In the genomic region with DNA sequence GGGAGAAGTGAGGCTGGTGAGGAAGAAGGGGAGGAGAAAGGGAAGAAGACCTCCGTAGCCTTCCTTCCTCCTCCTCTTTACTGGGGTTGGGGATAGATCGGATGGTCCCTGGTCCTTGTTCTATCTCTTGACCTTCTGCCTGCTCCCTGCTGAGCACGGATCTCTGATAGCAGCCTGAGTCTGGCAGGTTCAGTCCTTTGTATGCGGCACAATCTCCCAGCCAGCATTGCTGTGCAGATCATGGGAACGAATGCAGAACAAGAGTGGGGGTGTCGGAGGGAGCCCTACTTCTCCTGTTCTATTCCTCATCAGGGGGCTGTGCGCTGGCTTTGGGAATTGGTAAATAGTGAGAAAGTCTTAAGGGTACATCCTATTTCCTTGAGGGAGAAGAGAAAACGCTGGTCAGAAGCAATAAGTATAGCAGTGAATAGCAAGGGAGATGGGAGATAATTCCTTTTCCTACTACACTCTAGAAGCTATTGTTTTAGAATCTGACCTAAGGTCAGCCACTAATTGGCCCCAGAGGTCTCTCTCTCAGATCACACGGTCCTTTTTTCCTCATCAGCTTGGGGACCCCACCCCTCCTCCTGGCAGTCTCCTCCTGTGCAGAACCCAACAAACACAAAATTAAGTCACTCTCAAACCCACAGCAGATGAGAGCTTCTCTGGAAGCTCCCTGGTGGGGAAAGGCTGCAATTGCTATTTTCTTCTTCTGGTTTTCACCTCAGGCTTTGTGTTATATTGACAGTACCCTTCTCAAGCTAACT, we compare ENCODE assay signal across 10 cellular contexts. TPM values are rescaled to one million over a fixed set of nuclear protein-coding genes. Genes with fewer than 3 reads are reported as not detected.
A peak's percentile ranks its signal among the peaks of the same experiment; 100 is the strongest.
DNase-seq lines count a peak whose midpoint lies in the region; ATAC-seq, FAIRE-seq and TF ChIP-seq lines count a peak whose summit lies in the region.
"Had no signal": no experiment of that assay in that cellular context is flagged by ENCODE, and none has a peak within 500 bp of the region (broad histone marks: within the 10 kb centered on the region; RNA-seq: fewer than 3 reads in every experiment).

No MANE protein-coding gene starts in this region.

- H2BK20ac ChIP-seq in H1 (ENCODE audit: low read length): no peak overlapping the region

- H3K27ac ChIP-seq in H1 (ENCODE audit: low read depth, low read length): no peak overlapping the region
- H3K27ac ChIP-seq in psoas muscle: peak overlapping the region; percentile 23
- H3K27ac ChIP-seq: epithelial cell of prostate had no signal

- no peak overlapping the region for H2BK120ac ChIP-seq in H1 (replicated peaks; ENCODE audit: low read depth, low read length)

- H3K9me3 ChIP-seq in H1 (ENCODE audit: insufficient read depth in 2 of 2, low read depth in 1 of 2, low read length in 1 of 2): no peaks in the 10 kb centered on the region
- no peaks in the 10 kb centered on the region for H3K9me3 ChIP-seq in psoas muscle

- TF ChIP-seq RAD21 in H1 (IDR thresholded peaks at IDR 0.05 in 1 of 2, conservative IDR thresholded peaks at IDR 0.05 in 1 of 2; ENCODE audit: low read depth in 2 of 2, low read length in 2 of 2): peak in 1 of 2 experiments; percentile 46; a peak in 2 of 4 replicates

- H3K27me3 ChIP-seq in H1 (replicated peaks in 1 of 4; ENCODE audit: control insufficient read depth in 3 of 4, extremely low read depth in 1 of 4, insufficient read depth in 3 of 4, low read length in 3 of 4): no peaks in the 10 kb centered on the region
- H3K27me3 ChIP-seq in psoas muscle (ENCODE audit: insufficient read depth in 3 of 3, low read length in 2 of 3): peaks cover 0 to 2% (median 0%) of the 10 kb centered on the region in 3 donors

- H4K8ac ChIP-seq in H1 (ENCODE audit: extremely low read depth, insufficient read depth, low read length): no peak overlapping the region

- peak; percentile 51; the same call in 1 of the 2 replicates for TF ChIP-seq CTCF in GM12874 (IDR thresholded peaks at IDR 0.05; ENCODE audit: insufficient read depth, low read depth, low read length)
- peak in 2 of 3 experiments; percentile 23 to 46; a peak in 3 of 4 replicates for TF ChIP-seq CTCF in H1 (IDR thresholded peaks at IDR 0.05; ENCODE audit: control extremely low read depth in 1 of 3, insufficient read depth in 1 of 3, low read depth in 1 of 3, low read length in 3 of 3)
- peak; percentile 20 for TF ChIP-seq CTCF in psoas muscle (IDR thresholded peaks at IDR 0.05)

- no peaks in the 10 kb centered on the region for H3K23me2 ChIP-seq in H1 (ENCODE audit: low read depth, low read length)

- H3K4me1 ChIP-seq in H1 (replicated peaks in 1 of 4; ENCODE audit: control insufficient read depth in 3 of 4, insufficient read depth in 4 of 4, low read length in 3 of 4) (no peaks in the 10 kb centered on the region), psoas muscle (no peaks in the 10 kb centered on the region)

- H2BK15ac ChIP-seq in H1 (ENCODE audit: low read length): no peak overlapping the region

- no peak overlapping the region for H3K14ac ChIP-seq in H1 (ENCODE audit: insufficient read length)

- CTCF ChIA-PET in H1 (lab: Charles Lee; ENCODE audit: partially characterized antibody): interaction anchor here (0.6 to 2.8 kb wide), 11 partner anchors 9 to 1448 kb away, joined by 3 to 19 read pairs (median 4); no protein-coding TSS in a partner anchor

- POLR2A ChIA-PET in H1 (lab: Charles Lee; ENCODE audit: partially characterized antibody): no interaction called here

- no peak overlapping the region for H2BK5ac ChIP-seq in H1 (ENCODE audit: low read depth, low read length)

- H2AK5ac ChIP-seq in H1 (ENCODE audit: low read depth, low read length): no peak overlapping the region

- no peak for TF ChIP-seq POLR2A in H1 (IDR thresholded peaks at IDR 0.05; ENCODE audit: control extremely low read depth in 1 of 2, low read depth in 2 of 2, low read length in 2 of 2)

- H3K4me2 ChIP-seq in H1 (ENCODE audit: insufficient read depth in 1 of 2, low read depth in 2 of 2, low read length in 2 of 2): no peak overlapping the region

- H3K4me3 ChIP-seq in H1 (ENCODE audit: extremely low read depth in 1 of 4, insufficient read depth in 2 of 4, low read depth in 3 of 4, low read length in 4 of 4): no peak overlapping the region
- no peak overlapping the region for H3K4me3 ChIP-seq in psoas muscle

- 75% methylated on average over 7 of the region's 9 CpGs; no CpG with 5 or more reads in 1 of the 2 experiments for WGBS in H1 (ENCODE audit: extremely low coverage in 1 of 2, insufficient coverage in 1 of 2, insufficient read length in 1 of 2, insufficient replicate concordance in 2 of 2, low coverage in 1 of 2, low lambda C conversion rate in 2 of 2, missing lambda C conversion rate in 1 of 2), 2 experiments
- 49 to 60% (median 50%) methylated on average over 9 of the region's 9 CpGs for WGBS in psoas muscle, 3 donors

- H3K18ac ChIP-seq in H1 (ENCODE audit: extremely low read depth, low read length): no peak overlapping the region

- H2BK12ac ChIP-seq in H1 (ENCODE audit: low read depth, low read length): no peak overlapping the region

- H3K79me1 ChIP-seq in H1 (ENCODE audit: low read depth, low read length): no peaks in the 10 kb centered on the region

- ATAC-seq in psoas muscle: peak in 1 of 4 donors; percentile 60
- no peak for ATAC-seq in GM19452 (IDR thresholded peaks at IDR 0.05; ENCODE audit: unreplicated experiment)

- peak; percentile 19 for DNase-seq in LHCN-M2 (ENCODE audit: low read depth)
- DNase-seq in H1 (ENCODE audit: low read depth in 1 of 2, low spot score in 2 of 2): no peak
- no peak for DNase-seq in psoas muscle
- no peak for DNase-seq in activated gamma-delta T cell treated with Interleukin-2 at 50 U/mL for 16 hours
- DNase-seq in NCI-H1105 (lab: John Stamatoyannopoulos, UW): no peak
- DNase-seq in epidermal melanocyte (ENCODE audit: insufficient read length, low spot score): no peak

- H3K36me3 ChIP-seq in H1 (ENCODE audit: control insufficient read depth in 2 of 4, insufficient read depth in 4 of 4, low read length in 3 of 4) (no peaks in the 10 kb centered on the region), psoas muscle (ENCODE audit: insufficient read depth in 1 of 2, low read depth in 1 of 2) (no peaks in the 10 kb centered on the region)

- intact Hi-C loops in psoas muscle (cut with DNase I): no loop called here

- FAIRE-seq in H1 (lab: Jason Lieb, UNC): no peak

- H4K20me1 ChIP-seq in H1 (replicated peaks in 1 of 2; ENCODE audit: control insufficient read depth in 1 of 2, insufficient read depth in 2 of 2, low read length in 2 of 2): no peaks in the 10 kb centered on the region

- no peak overlapping the region for H3K23ac ChIP-seq in H1 (ENCODE audit: insufficient read length)

- H3K9ac ChIP-seq in H1 (replicated peaks in 1 of 4; ENCODE audit: extremely low read depth in 1 of 4, low read depth in 3 of 4, low read length in 3 of 4): no peak overlapping the region

- H3K79me2 ChIP-seq in H1 (ENCODE audit: control insufficient read depth in 1 of 2, insufficient read depth in 2 of 2, low read length in 2 of 2): no peaks in the 10 kb centered on the region

- no peak overlapping the region for H3K56ac ChIP-seq in H1 (replicated peaks; ENCODE audit: insufficient read length, low read depth, low read length)

- TF ChIP-seq EP300 in H1 (IDR thresholded peaks at IDR 0.05; ENCODE audit: borderline replicate concordance in 1 of 2, low read depth in 2 of 2, low read length in 2 of 2): no peak

- 0 out of 2 replicates have a peak overlapping the region, but pooled peaks have one; percentile 41 for H2AFZ ChIP-seq in H1 (ENCODE audit: low read length)

- H3K4ac ChIP-seq in H1 (replicated peaks; ENCODE audit: insufficient read length, low read depth, low read length): no peak overlapping the region

- H4K91ac ChIP-seq in H1 (replicated peaks; ENCODE audit: insufficient read length, low read length): no peak overlapping the region

- no peak overlapping the region for H4K5ac ChIP-seq in H1 (ENCODE audit: insufficient read length, low read depth, low read length)

TF ChIP-seq in H1, 55 proteins besides CTCF, POLR2A, EP300 and RAD21:
- TF ChIP-seq CHD2 (IDR thresholded peaks at IDR 0.05; ENCODE audit: low read length): no peak
- TF ChIP-seq YY1 (IDR thresholded peaks at IDR 0.05; ENCODE audit: low read depth, low read length): no peak
- no peak for TF ChIP-seq SIX5 (IDR thresholded peaks at IDR 0.05; ENCODE audit: low read depth, low read length)
- TF ChIP-seq RXRA (IDR thresholded peaks at IDR 0.05; ENCODE audit: insufficient read depth, low read depth, low read length): no peak
- TF ChIP-seq NANOG (IDR thresholded peaks at IDR 0.05; ENCODE audit: insufficient read depth, low read depth, low read length, poor library complexity, severe bottlenecking): no peak
- TF ChIP-seq POLR2AphosphoS5 (IDR thresholded peaks at IDR 0.05; ENCODE audit: low read depth, low read length): no peak
- no peak for TF ChIP-seq BRCA1 (IDR thresholded peaks at IDR 0.05; ENCODE audit: low read depth, low read length)

RNA-seq across cellular contexts. Expression of a gene that starts 41.0 kb away (rescaled TPM):
- total RNA-seq in LHCN-M2 (2014; rRNA removed): not detected in 2 replicates
- not detected for polyA plus RNA-seq in LHCN-M2 (2012)
- total RNA-seq in H1 (2021; fragmentation: NEBNext Ultra II Directional; extraction: Animal tissue kit (Norgen Biotek cat#: 25700)): not detected in 2 replicates
- 0.02 TPM in 1 of 2 replicates, not detected in the other for polyA plus RNA-seq in H1 (2011; rRNA removed)
- not detected for polyA plus RNA-seq in H1 (2011; cell fraction: cytosol; rRNA removed)
- not detected for polyA plus RNA-seq in H1 (2011; cell fraction: nucleus; rRNA removed)
- not detected in 4 replicates for polyA plus RNA-seq in H1 (2012, experiment 1 of 2)
- not detected for polyA plus RNA-seq in H1 (2012, experiment 2 of 2)
- polyA plus RNA-seq in H1 (2013, experiment 1 of 2): 0.02 TPM
- polyA plus RNA-seq in H1 (2013, experiment 2 of 2): 0.02 TPM
- polyA minus RNA-seq in H1 (2011; rRNA and poly(A)+ RNA removed): 0.07 TPM in 1 of 2 replicates, not detected in the other
- not detected for polyA minus RNA-seq in H1 (2011; cell fraction: cytosol; rRNA and poly(A)+ RNA removed)
- not detected for polyA minus RNA-seq in H1 (2011; cell fraction: nucleus; rRNA and poly(A)+ RNA removed)
- total RNA-seq in psoas muscle: 1 to 10 TPM in 3 of 4 donors, under 1 TPM in 1; 0.95 to 1.7 (median 1.3) TPM
- under 1 TPM; 0.52 to 0.59 (median 0.52) TPM for polyA plus RNA-seq in psoas muscle
- polyA plus RNA-seq: IgD-negative memory B cell had no signal
